ENCODE assay signal across 2 cellular contexts in genomic region chr16:3401719-3402397, GRCh38.
A peak's percentile ranks its signal among the peaks of the same experiment; 100 is the strongest.
TF ChIP-seq lines count a peak whose summit lies in the region.

No MANE protein-coding gene starts in this region.

TF ChIP-seq in H1, 55 proteins besides CTCF, POLR2A, EP300 and RAD21:
- peak; percentile 19 for TF ChIP-seq KDM4A (IDR thresholded peaks at IDR 0.05; ENCODE audit: low read depth, low read length, severe bottlenecking)
- no peak for TF ChIP-seq SUZ12 (IDR thresholded peaks at IDR 0.05; ENCODE audit: low read length)
TF ChIP-seq in H1: peak in this region for 1.

TF ChIP-seq in neural cell, 6 proteins besides CTCF, POLR2A, EP300 and RAD21:
- TF ChIP-seq TAF1 (IDR thresholded peaks at IDR 0.05; ENCODE audit: low read depth) (no peak), REST (IDR thresholded peaks at IDR 0.05; ENCODE audit: borderline replicate concordance) (no peak), EZH2 (IDR thresholded peaks at IDR 0.05; ENCODE audit: borderline replicate concordance, insufficient read depth, low read length, poor library complexity, severe bottlenecking) (no peak), MXI1 (conservative IDR thresholded peaks at IDR 0.05; ENCODE audit: poor library complexity, severe bottlenecking) (no peak), POLR2AphosphoS5 (IDR thresholded peaks at IDR 0.05) (no peak), SMC3 (conservative IDR thresholded peaks at IDR 0.05; ENCODE audit: poor library complexity) (no peak)
